8 cellular contexts compared by ENCODE assay signal in genomic region chr5:82969221-82969976, GRCh38.
DNase-seq lines count a peak whose midpoint lies in the region; ATAC-seq and TF ChIP-seq lines count a peak whose summit lies in the region.
"Not testable (repeated sequence)": the region's sequence is repeated elsewhere in the genome, so short reads cannot be mapped to it uniquely, and the experiment has no call there.

No MANE protein-coding gene starts in this region.

- TSS peak; percentile 76 for BruUV-seq in Calu3 (replicated peaks; lab: Mats Ljungman, UMichigan)

- not testable (repeated sequence) for TF ChIP-seq CTCF in Calu3 (IDR thresholded peaks at IDR 0.05; ENCODE audit: unreplicated experiment)

- H3K9me3 Mint-ChIP-seq in Calu3 (ENCODE audit: low read depth, unreplicated experiment); activated CD8-positive, alpha-beta memory T cell treated with anti-CD3 and anti-CD28 coated beads, Interleukin-2, amount 10 ng/mL, durations not matched to agents 7 days and 5 days (ENCODE audit: low read depth); activated naive CD8-positive, alpha-beta T cell treated with anti-CD3 and anti-CD28 coated beads for 36 hours: not testable (repeated sequence)

- not testable (repeated sequence) for H3K4me3 Mint-ChIP-seq in Calu3 (ENCODE audit: low read depth, unreplicated experiment); activated CD8-positive, alpha-beta memory T cell treated with anti-CD3 and anti-CD28 coated beads, Interleukin-2, amount 10 ng/mL, durations not matched to agents 7 days and 5 days; activated naive CD8-positive, alpha-beta T cell treated with anti-CD3 and anti-CD28 coated beads for 36 hours

- CTCF ChIA-PET in Calu3 (lab: Charles Lee); activated CD8-positive, alpha-beta memory T cell treated with anti-CD3 and anti-CD28 coated beads, Interleukin-2, amount 10 ng/mL, durations not matched to agents 7 days and 5 days (lab: Charles Lee): not testable (repeated sequence)

- ATAC-seq in activated CD8-positive, alpha-beta memory T cell treated with anti-CD3 and anti-CD28 coated beads, Interleukin-2, amount 10 ng/mL, durations not matched to agents 7 days and 5 days: peak; percentile 27

- not testable (repeated sequence) for H3K27me3 Mint-ChIP-seq in Calu3 (ENCODE audit: unreplicated experiment); activated CD8-positive, alpha-beta memory T cell treated with anti-CD3 and anti-CD28 coated beads, Interleukin-2, amount 10 ng/mL, durations not matched to agents 7 days and 5 days; activated naive CD8-positive, alpha-beta T cell treated with anti-CD3 and anti-CD28 coated beads for 36 hours

- peaks cover 17% of the 10 kb centered on the region for H3K4me1 Mint-ChIP-seq in Calu3 (ENCODE audit: low read depth, unreplicated experiment)
- H3K4me1 Mint-ChIP-seq in activated CD8-positive, alpha-beta memory T cell treated with anti-CD3 and anti-CD28 coated beads, Interleukin-2, amount 10 ng/mL, durations not matched to agents 7 days and 5 days; activated naive CD8-positive, alpha-beta T cell treated with anti-CD3 and anti-CD28 coated beads for 36 hours: not testable (repeated sequence)

- peak overlapping the region; percentile 78 for H3K27ac Mint-ChIP-seq in Calu3 (ENCODE audit: unreplicated experiment)
- not testable (repeated sequence) for H3K27ac Mint-ChIP-seq in activated CD8-positive, alpha-beta memory T cell treated with anti-CD3 and anti-CD28 coated beads, Interleukin-2, amount 10 ng/mL, durations not matched to agents 7 days and 5 days; activated naive CD8-positive, alpha-beta T cell treated with anti-CD3 and anti-CD28 coated beads for 36 hours

- DNase-seq in Calu3 (peak; percentile 77), HT-29 (ENCODE audit: low spot score) (peak; percentile 79), SW480 (ENCODE audit: low spot score) (peak; percentile 76), glomerular visceral epithelial cell (ENCODE audit: extremely low spot score) (peak; percentile 51), renal cortical epithelial cell (ENCODE audit: low read depth) (peak; percentile 82)
- DNase-seq in activated CD8-positive, alpha-beta memory T cell treated with anti-CD3 and anti-CD28 coated beads, Interleukin-2, amount 10 ng/mL, durations not matched to agents 7 days and 5 days: not testable (repeated sequence)
- DNase-seq in activated naive CD8-positive, alpha-beta T cell treated with anti-CD3 and anti-CD28 coated beads for 36 hours: peak; percentile 10
- peak in 2 of 3 donors; percentile 27 to 40 for DNase-seq in stimulated activated CD4-positive, alpha-beta T cell treated with anti-CD3 and anti-CD28 coated beads, TNF-alpha, amount 100 ng/mL, for 48 hours (ENCODE audit: low read depth in 3 of 3)

- intact Hi-C loops in Calu3 (cut with micrococcal nuclease; ENCODE audit: unreplicated experiment): not testable (repeated sequence)

- not testable (repeated sequence) for H3K36me3 Mint-ChIP-seq in Calu3 (ENCODE audit: insufficient read depth, unreplicated experiment); activated CD8-positive, alpha-beta memory T cell treated with anti-CD3 and anti-CD28 coated beads, Interleukin-2, amount 10 ng/mL, durations not matched to agents 7 days and 5 days; activated naive CD8-positive, alpha-beta T cell treated with anti-CD3 and anti-CD28 coated beads for 36 hours
